1 cellular context compared by ENCODE assay signal in the genomic region with DNA sequence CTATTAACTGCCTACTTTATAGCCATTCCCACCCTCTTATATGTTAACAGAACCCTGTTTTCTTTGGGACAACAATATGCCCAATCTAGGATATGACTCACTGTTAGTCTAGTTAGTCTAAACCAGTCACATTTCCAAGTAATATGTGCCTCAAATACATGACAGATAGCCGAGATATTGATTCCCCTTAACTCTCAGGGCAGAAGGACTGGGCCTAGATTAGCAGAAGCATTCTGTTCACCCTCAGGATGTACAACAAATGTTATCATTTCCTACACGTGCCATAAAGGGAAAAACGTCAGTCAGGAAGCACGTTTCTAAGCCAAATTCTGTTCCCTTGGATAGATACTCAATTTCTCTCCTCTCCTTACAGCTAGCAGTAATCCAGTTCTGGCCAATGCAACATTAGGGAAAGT.
TF ChIP-seq lines count a peak whose summit lies in the region.

No MANE protein-coding gene starts in this region.

TF ChIP-seq in K562, 482 proteins besides CTCF, POLR2A, EP300 and RAD21 (continued from another document and continues in another):
- TF ChIP-seq, protein P1, sequence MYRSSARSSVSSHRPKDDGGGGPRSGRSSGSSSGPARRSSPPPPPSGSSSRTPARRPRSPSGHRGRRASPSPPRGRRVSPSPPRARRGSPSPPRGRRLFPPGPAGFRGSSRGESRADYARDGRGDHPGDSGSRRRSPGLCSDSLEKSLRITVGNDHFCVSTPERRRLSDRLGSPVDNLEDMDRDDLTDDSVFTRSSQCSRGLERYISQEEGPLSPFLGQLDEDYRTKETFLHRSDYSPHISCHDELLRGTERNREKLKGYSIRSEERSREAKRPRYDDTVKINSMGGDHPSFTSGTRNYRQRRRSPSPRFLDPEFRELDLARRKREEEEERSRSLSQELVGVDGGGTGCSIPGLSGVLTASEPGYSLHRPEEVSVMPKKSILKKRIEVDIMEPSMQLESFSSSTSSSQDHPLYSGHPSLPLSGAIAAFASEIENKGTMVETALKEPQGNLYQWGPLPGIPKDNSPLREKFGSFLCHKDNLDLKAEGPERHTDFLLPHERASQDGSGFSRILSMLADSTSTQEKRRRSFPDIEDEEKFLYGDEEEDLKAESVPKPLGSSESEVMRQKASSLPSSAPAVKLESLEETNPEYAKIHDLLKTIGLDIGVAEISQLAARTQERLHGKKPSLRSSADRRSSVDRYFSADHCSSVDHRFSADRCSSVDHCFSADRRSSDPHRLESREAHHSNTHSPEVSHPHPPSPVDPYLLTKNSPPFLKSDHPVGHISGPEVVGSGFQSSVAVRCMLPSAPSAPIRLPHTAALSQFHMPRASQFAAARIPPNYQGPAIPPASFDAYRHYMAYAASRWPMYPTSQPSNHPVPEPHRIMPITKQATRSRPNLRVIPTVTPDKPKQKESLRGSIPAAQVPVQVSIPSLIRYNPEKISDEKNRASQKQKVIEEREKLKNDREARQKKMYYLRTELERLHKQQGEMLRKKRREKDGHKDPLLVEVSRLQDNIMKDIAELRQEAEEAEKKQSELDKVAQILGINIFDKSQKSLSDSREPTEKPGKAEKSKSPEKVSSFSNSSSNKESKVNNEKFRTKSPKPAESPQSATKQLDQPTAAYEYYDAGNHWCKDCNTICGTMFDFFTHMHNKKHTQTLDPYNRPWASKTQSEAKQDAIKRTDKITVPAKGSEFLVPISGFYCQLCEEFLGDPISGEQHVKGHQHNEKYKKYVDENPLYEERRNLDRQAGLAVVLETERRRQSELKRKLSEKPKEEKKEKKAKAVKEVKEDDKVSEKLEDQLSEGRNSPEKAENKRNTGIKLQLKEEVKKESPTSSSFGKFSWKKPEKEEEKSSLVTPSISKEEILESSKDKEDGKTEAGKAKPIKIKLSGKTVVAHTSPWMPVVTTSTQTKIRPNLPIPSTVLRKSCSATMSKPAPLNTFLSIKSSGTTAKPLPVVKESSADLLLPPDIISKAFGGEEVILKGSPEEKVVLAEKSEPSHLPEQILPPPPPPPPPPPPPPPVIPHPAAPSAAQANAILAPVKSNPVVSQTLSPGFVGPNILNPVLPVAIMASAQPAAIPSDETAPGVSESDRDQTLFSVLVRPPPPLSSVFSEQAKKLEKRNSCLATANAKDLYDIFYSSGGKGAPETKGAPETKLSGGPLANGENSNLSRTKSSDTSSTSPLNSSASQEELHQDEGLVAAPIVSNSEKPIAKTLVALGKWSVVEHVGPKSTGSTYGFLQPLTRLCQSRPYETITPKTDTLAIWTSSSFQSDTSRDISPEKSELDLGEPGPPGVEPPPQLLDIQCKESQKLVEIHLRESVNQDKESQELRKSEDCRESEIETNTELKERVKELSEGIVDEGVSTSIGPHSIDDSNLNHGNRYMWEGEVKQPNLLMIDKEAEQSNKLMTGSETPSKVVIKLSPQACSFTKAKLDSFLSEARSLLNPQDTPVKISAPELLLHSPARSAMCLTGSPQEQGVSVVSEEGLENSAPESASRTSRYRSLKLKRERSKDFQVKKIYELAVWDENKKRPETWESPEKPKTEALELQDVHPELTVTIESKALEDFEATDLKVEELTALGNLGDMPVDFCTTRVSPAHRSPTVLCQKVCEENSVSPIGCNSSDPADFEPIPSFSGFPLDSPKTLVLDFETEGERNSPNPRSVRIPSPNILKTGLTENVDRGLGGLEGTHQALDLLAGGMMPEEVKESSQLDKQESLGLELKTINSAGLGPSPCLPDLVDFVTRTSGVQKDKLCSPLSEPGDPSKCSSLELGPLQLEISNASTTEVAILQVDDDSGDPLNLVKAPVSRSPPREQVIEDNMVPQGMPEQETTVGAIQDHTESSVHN (IDR thresholded peaks at IDR 0.05; ENCODE audit: borderline replicate concordance in 1 of 2, low read depth in 1 of 2) = no peak
- TF ChIP-seq U2AF1 (optimal IDR thresholded peaks at IDR 0.05; ENCODE audit: low read depth, low read length) (no peak), FOXK1 (CRISPR knock-in tag; IDR thresholded peaks at IDR 0.05; ENCODE audit: borderline replicate concordance) (no peak), ZEB2 (IDR thresholded peaks at IDR 0.05) (no peak), RBM14 (IDR thresholded peaks at IDR 0.05; ENCODE audit: borderline replicate concordance, insufficient read depth, low read depth, low read length) (no peak), ZNF583 (CRISPR knock-in tag; IDR thresholded peaks at IDR 0.05) (no peak), ETV1 (tag; conservative IDR thresholded peaks at IDR 0.05; ENCODE audit: low read depth) (no peak), ZNF232 (CRISPR knock-in tag; IDR thresholded peaks at IDR 0.05) (no peak), KAT7 (CRISPR knock-in tag; IDR thresholded peaks at IDR 0.05; ENCODE audit: borderline replicate concordance) (no peak), E2F3 (CRISPR knock-in tag; IDR thresholded peaks at IDR 0.05) (no peak), ZNF584 (CRISPR knock-in tag; IDR thresholded peaks at IDR 0.05; ENCODE audit: low read depth) (no peak), ZNF551 (CRISPR knock-in tag; IDR thresholded peaks at IDR 0.05) (no peak), SMAD3 (CRISPR knock-in tag; conservative IDR thresholded peaks at IDR 0.05) (no peak), NFATC3 (IDR thresholded peaks at IDR 0.05) (no peak), JUN (IDR thresholded peaks at IDR 0.05; ENCODE audit: borderline replicate concordance, low read depth, low read length) (no peak), JUN (CRISPR knock-in tag; IDR thresholded peaks at IDR 0.05; ENCODE audit: borderline replicate concordance) (no peak), NCOA2 (IDR thresholded peaks at IDR 0.05; ENCODE audit: partially characterized antibody in 2 of 2) (no peak), MAFG (tag; conservative IDR thresholded peaks at IDR 0.05) (no peak), TBL1XR1 (IDR thresholded peaks at IDR 0.05; ENCODE audit: low read length in 2 of 2) (peak in 1 of 2 experiments; percentile 55; a peak in 1 of 4 replicates), MYBL2 (IDR thresholded peaks at IDR 0.05; ENCODE audit: low read depth) (no peak), MYBL2 (CRISPR knock-in tag; IDR thresholded peaks at IDR 0.05; ENCODE audit: borderline replicate concordance) (no peak), THRAP3 (IDR thresholded peaks at IDR 0.05; ENCODE audit: borderline replicate concordance) (no peak), CEBPB (tag; IDR thresholded peaks at IDR 0.05) (no peak), GATAD2B (IDR thresholded peaks at IDR 0.05; ENCODE audit: borderline replicate concordance) (no peak)
- TF ChIP-seq, protein P2, sequence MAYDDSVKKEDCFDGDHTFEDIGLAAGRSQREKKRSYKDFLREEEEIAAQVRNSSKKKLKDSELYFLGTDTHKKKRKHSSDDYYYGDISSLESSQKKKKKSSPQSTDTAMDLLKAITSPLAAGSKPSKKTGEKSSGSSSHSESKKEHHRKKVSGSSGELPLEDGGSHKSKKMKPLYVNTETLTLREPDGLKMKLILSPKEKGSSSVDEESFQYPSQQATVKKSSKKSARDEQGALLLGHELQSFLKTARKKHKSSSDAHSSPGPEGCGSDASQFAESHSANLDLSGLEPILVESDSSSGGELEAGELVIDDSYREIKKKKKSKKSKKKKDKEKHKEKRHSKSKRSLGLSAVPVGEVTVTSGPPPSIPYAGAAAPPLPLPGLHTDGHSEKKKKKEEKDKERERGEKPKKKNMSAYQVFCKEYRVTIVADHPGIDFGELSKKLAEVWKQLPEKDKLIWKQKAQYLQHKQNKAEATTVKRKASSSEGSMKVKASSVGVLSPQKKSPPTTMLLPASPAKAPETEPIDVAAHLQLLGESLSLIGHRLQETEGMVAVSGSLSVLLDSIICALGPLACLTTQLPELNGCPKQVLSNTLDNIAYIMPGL (CRISPR knock-in tag; IDR thresholded peaks at IDR 0.05) = no peak
- TF ChIP-seq, protein P3, sequence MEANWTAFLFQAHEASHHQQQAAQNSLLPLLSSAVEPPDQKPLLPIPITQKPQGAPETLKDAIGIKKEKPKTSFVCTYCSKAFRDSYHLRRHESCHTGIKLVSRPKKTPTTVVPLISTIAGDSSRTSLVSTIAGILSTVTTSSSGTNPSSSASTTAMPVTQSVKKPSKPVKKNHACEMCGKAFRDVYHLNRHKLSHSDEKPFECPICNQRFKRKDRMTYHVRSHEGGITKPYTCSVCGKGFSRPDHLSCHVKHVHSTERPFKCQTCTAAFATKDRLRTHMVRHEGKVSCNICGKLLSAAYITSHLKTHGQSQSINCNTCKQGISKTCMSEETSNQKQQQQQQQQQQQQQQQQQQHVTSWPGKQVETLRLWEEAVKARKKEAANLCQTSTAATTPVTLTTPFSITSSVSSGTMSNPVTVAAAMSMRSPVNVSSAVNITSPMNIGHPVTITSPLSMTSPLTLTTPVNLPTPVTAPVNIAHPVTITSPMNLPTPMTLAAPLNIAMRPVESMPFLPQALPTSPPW (CRISPR knock-in tag; IDR thresholded peaks at IDR 0.05) = no peak
- TF ChIP-seq, protein P4, sequence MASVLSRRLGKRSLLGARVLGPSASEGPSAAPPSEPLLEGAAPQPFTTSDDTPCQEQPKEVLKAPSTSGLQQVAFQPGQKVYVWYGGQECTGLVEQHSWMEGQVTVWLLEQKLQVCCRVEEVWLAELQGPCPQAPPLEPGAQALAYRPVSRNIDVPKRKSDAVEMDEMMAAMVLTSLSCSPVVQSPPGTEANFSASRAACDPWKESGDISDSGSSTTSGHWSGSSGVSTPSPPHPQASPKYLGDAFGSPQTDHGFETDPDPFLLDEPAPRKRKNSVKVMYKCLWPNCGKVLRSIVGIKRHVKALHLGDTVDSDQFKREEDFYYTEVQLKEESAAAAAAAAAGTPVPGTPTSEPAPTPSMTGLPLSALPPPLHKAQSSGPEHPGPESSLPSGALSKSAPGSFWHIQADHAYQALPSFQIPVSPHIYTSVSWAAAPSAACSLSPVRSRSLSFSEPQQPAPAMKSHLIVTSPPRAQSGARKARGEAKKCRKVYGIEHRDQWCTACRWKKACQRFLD (CRISPR knock-in tag; IDR thresholded peaks at IDR 0.05) = no peak
- TF ChIP-seq, protein P5, sequence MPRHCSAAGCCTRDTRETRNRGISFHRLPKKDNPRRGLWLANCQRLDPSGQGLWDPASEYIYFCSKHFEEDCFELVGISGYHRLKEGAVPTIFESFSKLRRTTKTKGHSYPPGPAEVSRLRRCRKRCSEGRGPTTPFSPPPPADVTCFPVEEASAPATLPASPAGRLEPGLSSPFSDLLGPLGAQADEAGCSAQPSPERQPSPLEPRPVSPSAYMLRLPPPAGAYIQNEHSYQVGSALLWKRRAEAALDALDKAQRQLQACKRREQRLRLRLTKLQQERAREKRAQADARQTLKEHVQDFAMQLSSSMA (CRISPR knock-in tag; IDR thresholded peaks at IDR 0.05) = no peak
- TF ChIP-seq, protein P6, sequence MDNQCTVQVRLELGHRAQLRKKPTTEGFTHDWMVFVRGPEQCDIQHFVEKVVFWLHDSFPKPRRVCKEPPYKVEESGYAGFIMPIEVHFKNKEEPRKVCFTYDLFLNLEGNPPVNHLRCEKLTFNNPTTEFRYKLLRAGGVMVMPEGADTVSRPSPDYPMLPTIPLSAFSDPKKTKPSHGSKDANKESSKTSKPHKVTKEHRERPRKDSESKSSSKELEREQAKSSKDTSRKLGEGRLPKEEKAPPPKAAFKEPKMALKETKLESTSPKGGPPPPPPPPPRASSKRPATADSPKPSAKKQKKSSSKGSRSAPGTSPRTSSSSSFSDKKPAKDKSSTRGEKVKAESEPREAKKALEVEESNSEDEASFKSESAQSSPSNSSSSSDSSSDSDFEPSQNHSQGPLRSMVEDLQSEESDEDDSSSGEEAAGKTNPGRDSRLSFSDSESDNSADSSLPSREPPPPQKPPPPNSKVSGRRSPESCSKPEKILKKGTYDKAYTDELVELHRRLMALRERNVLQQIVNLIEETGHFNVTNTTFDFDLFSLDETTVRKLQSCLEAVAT (IDR thresholded peaks at IDR 0.05) = no peak
